Comparison of ENCODE assay signal across 20 cellular contexts in the genomic region with DNA sequence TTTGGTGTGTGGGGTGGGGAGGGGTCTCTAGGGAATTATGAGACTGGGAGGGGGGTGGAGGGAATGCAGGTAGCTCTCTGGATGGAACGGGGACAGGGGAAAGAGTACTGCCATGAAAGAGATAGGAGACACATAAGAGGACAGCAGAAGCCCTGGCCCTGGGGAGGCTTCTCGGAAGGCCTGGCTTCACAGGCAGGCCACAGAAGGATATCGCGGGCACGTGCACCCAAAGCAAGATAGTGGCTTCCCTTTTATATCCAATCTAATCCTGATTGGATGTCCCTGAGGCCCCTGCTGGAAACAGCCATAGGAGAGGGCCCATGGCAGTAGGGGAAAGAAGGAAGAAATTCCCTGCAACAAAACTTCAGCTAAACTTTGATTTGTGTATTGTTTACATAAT.
"Had no signal": no experiment of that assay in that cellular context is flagged by ENCODE, and none has a peak within 500 bp of the region (broad histone marks: within the 10 kb centered on the region; RNA-seq: fewer than 3 reads in every experiment).

No MANE protein-coding gene starts in this region.

- H3K27me3 Mint-ChIP-seq: IgD-negative memory B cell had no signal

- ATAC-seq: K562, Panc1 had no signal

- H3K9ac ChIP-seq: KMS-11, SK-N-SH had no signal

- H3K4me2 ChIP-seq: KMS-11, SK-N-SH had no signal

- H3K4me3 Mint-ChIP-seq: IgD-negative memory B cell had no signal

- DNase-seq: MV-4-11, NCI-H1048, NCI-H1105, NCI-H1417, NCI-H1436 treated with DMSO at 0.1 percent for 48 hours, NCI-H1694, NCI-H187 treated with DMSO at 0.1 percent for 48 hours, NCI-H2029 treated with DMSO at 0.1 percent for 48 hours, NCI-H2171 treated with DMSO at 0.1 percent for 48 hours, NCI-H345, NCI-H524, NCI-H526 treated with DMSO at 0.1 percent for 48 hours, NCI-H748 treated with DMSO at 0.1 percent for 48 hours, SHP77, SK-N-SH had no signal

- H3K27ac Mint-ChIP-seq: IgD-negative memory B cell had no signal

- H3K9me3 Mint-ChIP-seq: IgD-negative memory B cell had no signal

- H3K9me3 ChIP-seq: SK-N-SH had no signal

- H3K9me2 ChIP-seq: SK-N-SH had no signal

- H3K27ac ChIP-seq: KMS-11, RWPE1 had no signal

- H3K4me3 ChIP-seq: K562 had no signal
